In genomic region chr10:17077905-17078289, GRCh38 we compare ENCODE assay signal across 32 cellular contexts.
"Had no signal": no experiment of that assay in that cellular context is flagged by ENCODE, and none has a peak within 500 bp of the region (broad histone marks: within the 10 kb centered on the region; RNA-seq: fewer than 3 reads in every experiment).

No MANE protein-coding gene starts in this region.

- DNase-seq: activated CD4-positive, alpha-beta T cell treated with anti-CD3 and anti-CD28 coated beads for 48 hours; activated CD4-positive, alpha-beta T cell treated with anti-CD3 and anti-CD28 coated beads, Interleukin-2, amount 50 U/mL, for 48 hours; activated CD8-positive, alpha-beta memory T cell treated with anti-CD3 and anti-CD28 coated beads for 24 hours; activated effector memory CD4-positive, alpha-beta T cell treated with Interleukin-2 at 50 U/mL for 16 hours; activated naive CD4-positive, alpha-beta T cell treated with Interleukin-2 at 50 U/mL for 16 hours; brain microvascular endothelial cell; endodermal cell; foreskin melanocyte; heart right ventricle; left ventricle myocardium inferior; nephron progenitor cell; ovary; retina; sigmoid colon; small intestine; stimulated activated CD4-positive, alpha-beta T cell treated with anti-CD3 and anti-CD28 coated beads, Interleukin-1b, Interleukin-23, amount 100 ng/mL, for 48 hours; stimulated activated CD4-positive, alpha-beta T cell treated with anti-CD3 and anti-CD28 coated beads, Interleukin-4, amount 100 ng/mL, for 4 hours; stimulated activated CD8-positive, alpha-beta memory T cell treated with anti-CD3 and anti-CD28 coated beads, Interleukin-4, amount 100 ng/mL, for 48 hours; stimulated activated naive CD8-positive, alpha-beta T cell treated with anti-CD3 and anti-CD28 coated beads, Interleukin-15, amount 100 ng/mL, for 72 hours; T1000; tibial artery; upper lobe of right lung; WERI-Rb-1 had no signal

- H3K27ac ChIP-seq: brain microvascular endothelial cell, heart right ventricle, left ventricle myocardium inferior, neutrophil, ovary, sigmoid colon, upper lobe of right lung, WERI-Rb-1 had no signal

- H3K9me3 Mint-ChIP-seq: endodermal cell; nephron progenitor cell; stimulated activated memory B cell treated with anti-CD40 and anti-IgM and Interleukin-4, amounts not matched to agents 10 μg/mL and 1 μg/mL and 100 μg/mL, for 72 hours; stimulated activated naive CD8-positive, alpha-beta T cell treated with anti-CD3 and anti-CD28 coated beads, Interleukin-15, amount 100 ng/mL, for 72 hours; T-helper 1 cell treated with Interleukin-12 subunit alpha and Interleukin-12 subunit beta and Interleukin-4 antibody, amounts not matched to agents 30 μg/mL and 1 μg/mL, for 36 hours had no signal

- ATAC-seq: activated CD4-positive, CD25-positive, alpha-beta regulatory T cell treated with anti-CD3 and anti-CD28 coated beads, Interleukin-2, amount 50 U/mL, for 24 hours; esophagus mucosa; heart right ventricle; stimulated activated memory B cell treated with anti-CD40 and anti-IgM and Interleukin-4, amounts not matched to agents 10 μg/mL and 1 μg/mL and 100 μg/mL, for 72 hours; stimulated activated naive CD8-positive, alpha-beta T cell treated with anti-CD3 and anti-CD28 coated beads, Interleukin-15, amount 100 ng/mL, for 72 hours; upper lobe of right lung had no signal

- H3K27me3 Mint-ChIP-seq: activated naive CD8-positive, alpha-beta T cell; stimulated activated memory B cell treated with anti-CD40 and anti-IgM and Interleukin-4, amounts not matched to agents 10 μg/mL and 1 μg/mL and 100 μg/mL, for 72 hours; stimulated activated naive CD8-positive, alpha-beta T cell treated with anti-CD3 and anti-CD28 coated beads, Interleukin-15, amount 100 ng/mL, for 72 hours had no signal

- H3K4me1 Mint-ChIP-seq: stimulated activated memory B cell treated with anti-CD40 and anti-IgM and Interleukin-4, amounts not matched to agents 10 μg/mL and 1 μg/mL and 100 μg/mL, for 72 hours had no signal

- H3K36me3 ChIP-seq: ascending aorta, brain microvascular endothelial cell, heart right ventricle, left ventricle myocardium inferior, neutrophil, ovary, sigmoid colon, tibial artery, upper lobe of right lung, WERI-Rb-1 had no signal

- H3K27ac Mint-ChIP-seq: activated naive CD8-positive, alpha-beta T cell; endodermal cell; nephron progenitor cell; progenitor cell of endocrine pancreas; stimulated activated memory B cell treated with anti-CD40 and anti-IgM and Interleukin-4, amounts not matched to agents 10 μg/mL and 1 μg/mL and 100 μg/mL, for 72 hours; stimulated activated naive CD8-positive, alpha-beta T cell treated with anti-CD3 and anti-CD28 coated beads, Interleukin-15, amount 100 ng/mL, for 72 hours; T-helper 1 cell treated with Interleukin-12 subunit alpha and Interleukin-12 subunit beta and Interleukin-4 antibody, amounts not matched to agents 30 μg/mL and 1 μg/mL, for 36 hours had no signal

- H3K4me3 Mint-ChIP-seq: activated naive CD8-positive, alpha-beta T cell; endodermal cell; nephron progenitor cell; stimulated activated memory B cell treated with anti-CD40 and anti-IgM and Interleukin-4, amounts not matched to agents 10 μg/mL and 1 μg/mL and 100 μg/mL, for 72 hours; stimulated activated naive CD8-positive, alpha-beta T cell treated with anti-CD3 and anti-CD28 coated beads, Interleukin-15, amount 100 ng/mL, for 72 hours; T-helper 1 cell treated with Interleukin-12 subunit alpha and Interleukin-12 subunit beta and Interleukin-4 antibody, amounts not matched to agents 30 μg/mL and 1 μg/mL, for 36 hours had no signal

- H3K9me3 ChIP-seq: ascending aorta, heart right ventricle, left ventricle myocardium inferior, neutrophil, ovary, sigmoid colon, tibial artery, upper lobe of right lung had no signal

- H3K27me3 ChIP-seq: ascending aorta, brain microvascular endothelial cell, heart right ventricle, neutrophil, ovary, sigmoid colon, tibial artery, upper lobe of right lung had no signal

- H3K4me3 ChIP-seq: ascending aorta, heart right ventricle, left ventricle myocardium inferior, lung, ovary, sigmoid colon, tibial artery, upper lobe of right lung had no signal
